8 cellular contexts compared by ENCODE assay signal in genomic region chr17:38869647-38870258, GRCh38. TPM values are rescaled to one million over a fixed set of nuclear protein-coding genes. Genes with fewer than 3 reads are reported as not detected.
DNase-seq lines count a peak whose midpoint lies in the region; ATAC-seq and TF ChIP-seq lines count a peak whose summit lies in the region.

Gene LASP1, plus strand, starts transcription at chr17:38870058. Its CDS starts 132 bp downstream, at chr17:38870190.

- H3K36me3 ChIP-seq in GM06990 (ENCODE audit: control insufficient read depth, insufficient read depth, low read length) (peaks cover 8% of the 10 kb centered on the region), heart left ventricle (peaks cover 0 to 14% (median 0%) of the 10 kb centered on the region in 9 donors), upper lobe of left lung (peaks cover 0 to 2% (median 0%) of the 10 kb centered on the region in 4 donors)

- H3K9me3 ChIP-seq in heart left ventricle (no peaks in the 10 kb centered on the region), upper lobe of left lung (peaks cover 0 to 3% (median 0%) of the 10 kb centered on the region in 4 donors)

- TF ChIP-seq EP300 in upper lobe of left lung (IDR thresholded peaks at IDR 0.05): peak in 1 of 4 donors; percentile 67

- TF ChIP-seq POLR2A in heart left ventricle (IDR thresholded peaks at IDR 0.05): peak in 1 of 2 donors; percentile 91
- peak; percentile 89 to 99 (median 94) for TF ChIP-seq POLR2A in upper lobe of left lung (IDR thresholded peaks at IDR 0.05)

- intact Hi-C loops in heart left ventricle (cut with DNase I): loop anchor here in 8 of 10 donors (1.0 to 10.0 kb wide), 13 partner anchors 15 to 295 kb away; partner anchors contain the start of genes FBXO47 (in 5 of the 8), PLXDC1 (in 4 of the 8), ARL5C (in 1 of the 8) and PSMB3 (in 1 of the 8)
- intact Hi-C loops in posterior vena cava (cut with DNase I): loop anchor here in 1 of 2 donors (5.0 kb wide), 1 partner anchor 53 kb away; no protein-coding TSS in a partner anchor

- H3K4me1 ChIP-seq in heart left ventricle: peaks cover 19 to 53% (median 41%) of the 10 kb centered on the region in 12 donors
- H3K4me1 ChIP-seq in upper lobe of left lung: peaks cover 40 to 53% (median 44%) of the 10 kb centered on the region in 4 donors

- DNase-seq in GM06990 (ENCODE audit: extremely low read depth, insufficient read length) (peak; percentile 95), HFF-Myc (ENCODE audit: extremely low read depth, low read depth) (no peak), NCI-H1105 (lab: John Stamatoyannopoulos, UW) (peak; percentile 77), T-helper 1 cell (peak; percentile 69 to 90 (median 77)), heart left ventricle (peak; percentile 90 to 96 (median 92)), posterior vena cava (ENCODE audit: low spot score) (peak; percentile 96), upper lobe of left lung (peak; percentile 91 to 97)

- ATAC-seq in heart left ventricle (peak; percentile 61 to 89 (median 84)), upper lobe of left lung (ENCODE audit: low FRiP score in 2 of 2) (peak; percentile 90 to 91)

- H3K27me3 ChIP-seq in GM06990 (replicated peaks; ENCODE audit: control insufficient read depth, insufficient read depth, low read length): no peaks in the 10 kb centered on the region
- no peaks in the 10 kb centered on the region for H3K27me3 ChIP-seq in heart left ventricle
- no peaks in the 10 kb centered on the region for H3K27me3 ChIP-seq in upper lobe of left lung

- H3K4me3 ChIP-seq in GM06990 (replicated peaks; ENCODE audit: low read depth, low read length) (peak within 1 kb of the TSS; percentile 98), HFF-Myc (replicated peaks; ENCODE audit: low read depth, low read length) (peak within 1 kb of the TSS; percentile 99), heart left ventricle (peak within 1 kb of the TSS; percentile 65 to 100 (median 84)), upper lobe of left lung (peak within 1 kb of the TSS; percentile 78 to 99 (median 97))

- H3K27ac ChIP-seq in adipose tissue (ENCODE audit: low read depth, low read length) (peak within 1 kb of the TSS; percentile 21), heart left ventricle (peak within 1 kb of the TSS; percentile 93 to 99 (median 96)), upper lobe of left lung (peak within 1 kb of the TSS; percentile 93 to 99 (median 98))

- no peak for TF ChIP-seq CTCF in GM06990 (IDR thresholded peaks at IDR 0.05; ENCODE audit: insufficient read depth, low read length, poor library complexity, severe bottlenecking)
- no peak for TF ChIP-seq CTCF in HFF-Myc (IDR thresholded peaks at IDR 0.05; ENCODE audit: low read depth, low read length, missing control alignments)
- TF ChIP-seq CTCF in heart left ventricle (IDR thresholded peaks at IDR 0.05): no peak
- no peak for TF ChIP-seq CTCF in upper lobe of left lung (IDR thresholded peaks at IDR 0.05)

- WGBS in adipose tissue, 3 donors: 0 to 1% (median 1%) methylated on average over 49 to 65 of the region's 65 CpGs
- WGBS in heart left ventricle, 4 donors: 0% methylated on average over 19 to 65 of the region's 65 CpGs
- 1% methylated on average over 23 to 25 of the region's 65 CpGs for WGBS in upper lobe of left lung, 2 donors

RNA-seq across cellular contexts. Expression of gene LASP1, which starts in this region (rescaled TPM):
- polyA plus RNA-seq in adipose tissue: 10 to 100 TPM; 49.1 to 90.6 (median 67.3) TPM
- 10 to 100 TPM; 23.2 to 88.2 (median 26.7) TPM for total RNA-seq in heart left ventricle
- polyA plus RNA-seq in heart left ventricle: 10 to 100 TPM; 18.2 to 29.2 TPM
- 100 to 1,000 TPM in 1 of 2 donors, 10 to 100 TPM in 1; 95.2 to 119 TPM for total RNA-seq in posterior vena cava
- 100 to 1,000 TPM in 5 of 6 donors, 10 to 100 TPM in 1; 97.9 to 168 (median 149) TPM for total RNA-seq in upper lobe of left lung

Comparison
In these comparisons a context has a peak if more than half of its experiments do, and no peak if none do; other contexts are left out.
1. H3K27ac ChIP-seq: peak in every context shown above with its lines; median percentile 98 in upper lobe of left lung; 96 in heart left ventricle; 21 in adipose tissue.